In the genomic region with DNA sequence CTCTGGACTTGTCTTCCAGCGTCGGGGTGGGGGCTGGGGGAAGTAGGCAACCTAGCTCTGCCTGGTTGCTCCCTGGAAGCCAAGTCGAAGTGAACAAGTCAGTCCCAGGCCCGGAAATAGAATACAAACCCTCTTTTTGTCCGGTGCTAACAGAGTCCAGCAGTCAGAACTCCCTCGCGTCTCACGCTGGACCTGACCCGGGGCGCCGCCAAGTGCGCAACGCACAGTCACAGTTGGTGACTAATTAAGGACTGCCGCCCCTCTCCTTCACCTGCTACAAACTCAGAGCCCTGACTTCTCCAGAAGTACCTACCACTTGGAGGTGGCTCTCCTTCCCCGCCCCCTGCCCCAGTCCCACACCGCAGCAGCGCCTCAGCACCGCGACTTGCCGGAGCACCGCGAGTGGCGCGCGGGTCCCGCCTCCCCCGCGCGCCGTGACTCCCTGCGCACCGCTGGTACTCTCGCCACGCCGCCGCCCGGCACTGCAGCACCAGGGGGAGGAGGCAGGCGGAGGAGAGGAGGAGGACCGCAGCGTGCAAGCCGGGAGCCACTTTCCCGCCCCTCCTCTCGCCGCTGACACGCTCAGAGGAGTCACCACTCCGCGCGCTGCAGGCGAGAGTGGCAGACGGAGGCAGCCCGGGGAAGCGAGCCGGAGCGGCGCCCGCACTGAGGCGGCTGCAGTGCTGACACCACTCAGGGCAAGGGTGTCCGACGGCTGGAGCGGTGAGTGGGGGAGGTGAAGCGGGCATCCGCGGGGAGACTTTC, we compare ENCODE assay signal across 9 cellular contexts. TPM values are rescaled to one million over a fixed set of nuclear protein-coding genes. Genes with fewer than 3 reads are reported as not detected.
DNase-seq lines count a peak whose midpoint lies in the region; ATAC-seq and TF ChIP-seq lines count a peak whose summit lies in the region.
"Had no signal": no experiment of that assay in that cellular context is flagged by ENCODE, and none has a peak within 500 bp of the region (broad histone marks: within the 10 kb centered on the region; RNA-seq: fewer than 3 reads in every experiment).

A gene with protein sequence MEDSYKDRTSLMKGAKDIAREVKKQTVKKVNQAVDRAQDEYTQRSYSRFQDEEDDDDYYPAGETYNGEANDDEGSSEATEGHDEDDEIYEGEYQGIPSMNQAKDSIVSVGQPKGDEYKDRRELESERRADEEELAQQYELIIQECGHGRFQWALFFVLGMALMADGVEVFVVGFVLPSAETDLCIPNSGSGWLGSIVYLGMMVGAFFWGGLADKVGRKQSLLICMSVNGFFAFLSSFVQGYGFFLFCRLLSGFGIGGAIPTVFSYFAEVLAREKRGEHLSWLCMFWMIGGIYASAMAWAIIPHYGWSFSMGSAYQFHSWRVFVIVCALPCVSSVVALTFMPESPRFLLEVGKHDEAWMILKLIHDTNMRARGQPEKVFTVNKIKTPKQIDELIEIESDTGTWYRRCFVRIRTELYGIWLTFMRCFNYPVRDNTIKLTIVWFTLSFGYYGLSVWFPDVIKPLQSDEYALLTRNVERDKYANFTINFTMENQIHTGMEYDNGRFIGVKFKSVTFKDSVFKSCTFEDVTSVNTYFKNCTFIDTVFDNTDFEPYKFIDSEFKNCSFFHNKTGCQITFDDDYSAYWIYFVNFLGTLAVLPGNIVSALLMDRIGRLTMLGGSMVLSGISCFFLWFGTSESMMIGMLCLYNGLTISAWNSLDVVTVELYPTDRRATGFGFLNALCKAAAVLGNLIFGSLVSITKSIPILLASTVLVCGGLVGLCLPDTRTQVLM (plus strand): TSS at position 594 of the 765 bp plus-strand sequence. CDS start 48,368 bp downstream, outside the sequence.

- H3K4me3 ChIP-seq in SJSA1 (no peak within 1 kb of the TSS), choroid plexus epithelial cell (ENCODE audit: low read depth, low read length) (no peak within 1 kb of the TSS)

- H3K36me3 ChIP-seq in SJSA1 = no peaks in the 10 kb centered on the region
- H3K36me3 ChIP-seq: Peyer's patch had no signal

- no peaks in the 10 kb centered on the region for H3K9me3 ChIP-seq in SJSA1 (replicated peaks)
- H3K9me3 ChIP-seq: Peyer's patch had no signal

- H3K9me3 Mint-ChIP-seq in natural killer cell treated with Interleukin-12 subunit alpha and Interleukin-12 subunit beta and Interleukin-15 and Interleukin-18, amount 100 ng/mL, for 72 hours = no peaks in the 10 kb centered on the region

- H3K4me1 Mint-ChIP-seq in natural killer cell treated with Interleukin-12 subunit alpha and Interleukin-12 subunit beta and Interleukin-15 and Interleukin-18, amount 100 ng/mL, for 72 hours (ENCODE audit: low read depth in 2 of 2) = peaks cover 13 to 14% of the 10 kb centered on the region in 2 donors

- H3K27ac ChIP-seq in SJSA1 = no peak within 1 kb of the TSS
- H3K27ac ChIP-seq: Peyer's patch had no signal

- H3K4me1 ChIP-seq in SJSA1 (replicated peaks) = peaks cover 8% of the 10 kb centered on the region; the same call in 1 of the 2 replicates

- DNase-seq in NCI-H2227 (lab: John Stamatoyannopoulos, UW; ENCODE audit: unreplicated experiment) = peak; percentile 39
- DNase-seq in NCI-H2227 treated with DMSO at 0.1 percent for 48 hours (lab: John Stamatoyannopoulos, UW) = no peak
- DNase-seq in SJSA1 (ENCODE audit: low read depth in 1 of 2, low spot score in 2 of 2) = peak; percentile 9 to 44
- peak; percentile 13 for DNase-seq in choroid plexus epithelial cell (ENCODE audit: low read depth)
- DNase-seq in natural killer cell treated with Interleukin-12 subunit alpha and Interleukin-12 subunit beta and Interleukin-15 and Interleukin-18, amount 100 ng/mL, for 72 hours (ENCODE audit: low spot score) = no peak

- peak; percentile 55 to 74 for ATAC-seq in natural killer cell treated with Interleukin-12 subunit alpha and Interleukin-12 subunit beta and Interleukin-15 and Interleukin-18, amount 100 ng/mL, for 72 hours
- ATAC-seq in GM21526 (IDR thresholded peaks at IDR 0.05; ENCODE audit: low FRiP score, unreplicated experiment) (no peak), HG02970 (IDR thresholded peaks at IDR 0.05; ENCODE audit: low FRiP score, unreplicated experiment) (no peak), HG02973 (IDR thresholded peaks at IDR 0.05; ENCODE audit: unreplicated experiment) (no peak)

- no peaks in the 10 kb centered on the region for H3K36me3 Mint-ChIP-seq in natural killer cell treated with Interleukin-12 subunit alpha and Interleukin-12 subunit beta and Interleukin-15 and Interleukin-18, amount 100 ng/mL, for 72 hours

- H3K4me3 Mint-ChIP-seq in natural killer cell treated with Interleukin-12 subunit alpha and Interleukin-12 subunit beta and Interleukin-15 and Interleukin-18, amount 100 ng/mL, for 72 hours = peak within 1 kb of the TSS; percentile 81

- TF ChIP-seq CTCF in choroid plexus epithelial cell (conservative IDR thresholded peaks at IDR 0.05; ENCODE audit: low read depth, low read length) = no peak

- H3K27me3 Mint-ChIP-seq in natural killer cell treated with Interleukin-12 subunit alpha and Interleukin-12 subunit beta and Interleukin-15 and Interleukin-18, amount 100 ng/mL, for 72 hours = peaks cover 62 to 87% of the 10 kb centered on the region in 2 donors

- no peak within 1 kb of the TSS for H3K27ac Mint-ChIP-seq in natural killer cell treated with Interleukin-12 subunit alpha and Interleukin-12 subunit beta and Interleukin-15 and Interleukin-18, amount 100 ng/mL, for 72 hours

- peaks cover 60% of the 10 kb centered on the region for H3K27me3 ChIP-seq in SJSA1 (replicated peaks)

RNA-seq across cellular contexts. Expression of the gene that starts here (rescaled TPM):
- total RNA-seq in SJSA1 (2014; rRNA removed; shearing (Covaris generic)) = not detected in 2 replicates
- total RNA-seq in natural killer cell treated with Interleukin-12 subunit alpha and Interleukin-12 subunit beta and Interleukin-15 and Interleukin-18, amount 100 ng/mL, for 72 hours = under 1 TPM in 1 of 2 donors, not detected in 1; 0.06 TPM

Comparison
In these comparisons a context has a peak if more than half of its experiments do, and no peak if none do; other contexts are left out.
1. DNase-seq: peak in NCI-H2227 (single experiment) and choroid plexus epithelial cell (single experiment); none in NCI-H2227 treated with DMSO at 0.1 percent for 48 hours (single experiment) and natural killer cell treated with Interleukin-12 subunit alpha and Interleukin-12 subunit beta and Interleukin-15 and Interleukin-18, amount 100 ng/mL, for 72 hours (single experiment).
2. Peak in DNase-seq in SJSA1; RNA of the gene not detected or under 1 TPM.
3. Peak in ATAC-seq in natural killer cell treated with Interleukin-12 subunit alpha and Interleukin-12 subunit beta and Interleukin-15 and Interleukin-18, amount 100 ng/mL, for 72 hours; RNA of the gene not detected or under 1 TPM.